ENCODE assay signal across 30 cellular contexts in the genomic region with DNA sequence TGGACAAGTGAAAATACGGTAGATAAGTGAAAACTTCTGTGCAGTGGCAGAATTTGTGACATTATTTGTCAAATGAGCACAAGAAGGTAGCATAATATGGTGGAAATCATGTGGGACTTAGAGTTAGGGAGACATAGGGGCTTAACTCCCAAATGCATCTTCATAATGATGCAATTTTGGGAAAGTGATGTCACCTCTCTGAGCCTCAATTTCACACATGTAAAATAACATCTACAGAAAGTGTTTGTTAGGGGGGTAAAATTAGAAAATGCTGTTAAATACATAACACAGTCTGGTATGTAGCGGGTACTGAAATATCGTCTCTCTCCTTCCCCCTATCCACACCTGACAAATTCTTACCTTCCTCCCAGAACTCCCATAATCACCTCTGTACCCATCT.
"Had no signal": no experiment of that assay in that cellular context is flagged by ENCODE, and none has a peak within 500 bp of the region (broad histone marks: within the 10 kb centered on the region; RNA-seq: fewer than 3 reads in every experiment).

No MANE protein-coding gene starts in this region.

- H3K4me2 ChIP-seq: PC-9 had no signal

- H3K27me3 ChIP-seq: SJCRH30 had no signal

- FAIRE-seq: RCC 7860 had no signal

- H3K36me3 ChIP-seq: MG63, SJCRH30 had no signal

- ATAC-seq: Panc1, Right ventricle myocardium inferior, SK-N-SH treated with all-trans-retinoic acid at 6 μM for 48 hours, T-cell had no signal

- H2AFZ ChIP-seq: PC-9 had no signal

- H3K9me3 ChIP-seq: MG63 had no signal

- H3K4me3 ChIP-seq: MG63, PC-9, SJCRH30, SK-N-MC had no signal

- DNase-seq: Kasumi-1, MG63, NCI-H1048, NCI-H1092 treated with DMSO at 0.1 percent for 48 hours, NCI-H1105 treated with DMSO at 0.1 percent for 48 hours, NCI-H1417, NCI-H1436, NCI-H1694, NCI-H187, NCI-H1930, NCI-H2029 treated with DMSO at 0.1 percent for 48 hours, NCI-H2081 treated with DMSO at 0.1 percent for 48 hours, NCI-H2171 treated with DMSO at 0.1 percent for 48 hours, NCI-H345, NCI-H446, NCI-H510A treated with DMSO at 0.1 percent for 48 hours, NCI-H524 treated with DMSO at 0.1 percent for 48 hours, NCI-H526 treated with DMSO at 0.1 percent for 48 hours, NCI-H774, PC-9, SHP77, SIG-M5, SJCRH30, T-cell had no signal

- H3K27ac ChIP-seq: PC-9, RWPE1, SJCRH30, SK-N-MC had no signal
